ENCODE assay signal across 26 cellular contexts in genomic region chr6:82507112-82507511, GRCh38.
DNase-seq lines count a peak whose midpoint lies in the region; ATAC-seq, FAIRE-seq and TF ChIP-seq lines count a peak whose summit lies in the region.
"Had no signal": no experiment of that assay in that cellular context is flagged by ENCODE, and none has a peak within 500 bp of the region (broad histone marks: within the 10 kb centered on the region; RNA-seq: fewer than 3 reads in every experiment).

No MANE protein-coding gene starts in this region.

- POLR2A ChIA-PET in A549 (lab: Yijun Ruan, JAX), result no interaction called here

- no peaks in the 10 kb centered on the region for H3K9me3 Mint-ChIP-seq in astrocyte (ENCODE audit: unreplicated experiment)
- H3K9me3 Mint-ChIP-seq: activated naive CD4-positive, alpha-beta T cell treated with anti-CD3 and anti-CD28 coated beads, Interleukin-2, amount 50 U/mL, for 72 hours; stimulated activated effector memory CD8-positive, alpha-beta T cell treated with anti-CD3 and anti-CD28 coated beads, Interleukin-12 subunit alpha, Interleukin-12 subunit beta, amount 100 ng/mL, for 72 hours had no signal

- TF ChIP-seq EP300 in A549 (IDR thresholded peaks at IDR 0.05), result no peak

- H3K4me2 ChIP-seq in A549 (peak overlapping the region; percentile 55), astrocyte (ENCODE audit: low read length) (no peak overlapping the region), GM23248 (ENCODE audit: unreplicated experiment) (no peak overlapping the region)

- 4% methylated on average over 1 of the region's 1 CpG for WGBS in A549 (ENCODE audit: missing lambda C conversion rate)
- 8 to 18% methylated on average over 1 of the region's 1 CpG for WGBS in GM23248 (ENCODE audit: low coverage in 1 of 2, low lambda C conversion rate in 2 of 2, missing lambda C conversion rate in 2 of 2), 2 experiments
- WGBS in small intestine, 3 donors, result 32 to 68% (median 34%) methylated on average over 1 of the region's 1 CpG

- H4K20me1 ChIP-seq in astrocyte (ENCODE audit: insufficient read depth, low read length) (no peaks in the 10 kb centered on the region), GM23248 (ENCODE audit: insufficient read depth) (no peaks in the 10 kb centered on the region)

- no peak for TF ChIP-seq RAD21 in A549 (conservative IDR thresholded peaks at IDR 0.05 in 1 of 2, IDR thresholded peaks at IDR 0.05 in 1 of 2)

- H3K27me3 ChIP-seq in astrocyte (ENCODE audit: insufficient read depth, low read length), result no peaks in the 10 kb centered on the region
- H3K27me3 ChIP-seq in GM23248 (replicated peaks; ENCODE audit: insufficient read depth), result no peaks in the 10 kb centered on the region
- no peaks in the 10 kb centered on the region for H3K27me3 ChIP-seq in left ventricle myocardium inferior (ENCODE audit: low read depth)
- H3K27me3 ChIP-seq in small intestine (ENCODE audit: control insufficient read depth in 2 of 2, insufficient read depth in 2 of 2, low read length in 2 of 2), result peaks cover 0 to 2% of the 10 kb centered on the region in 2 donors
- H3K27me3 ChIP-seq: body of pancreas, gastrocnemius medialis had no signal

- no peaks in the 10 kb centered on the region for H3K36me3 ChIP-seq in astrocyte (ENCODE audit: insufficient read depth, low read length)
- H3K36me3 ChIP-seq in GM23248 (ENCODE audit: low read depth), result no peaks in the 10 kb centered on the region
- H3K36me3 ChIP-seq in left ventricle myocardium inferior, result no peaks in the 10 kb centered on the region
- H3K36me3 ChIP-seq in small intestine (ENCODE audit: control insufficient read depth in 2 of 2, insufficient read depth in 2 of 2, low read length in 2 of 2), result no peaks in the 10 kb centered on the region
- H3K36me3 ChIP-seq: gastrocnemius medialis, thoracic aorta had no signal

- in situ Hi-C loops in GM23248 (cut with MboI), result no loop called here

- peak in 1 of 2 experiments; percentile 23 for DNase-seq in A549 (ENCODE audit: low read depth in 1 of 2, low spot score in 1 of 2)
- DNase-seq in astrocyte (ENCODE audit: low read depth), result peak; percentile 45
- DNase-seq in stimulated activated CD8-positive, alpha-beta memory T cell treated with anti-CD3 and anti-CD28 coated beads, Interleukin-4, amount 100 ng/mL, for 48 hours, result no peak
- no peak for DNase-seq in GM23248
- no peak for DNase-seq in left ventricle myocardium inferior
- no peak for DNase-seq in small intestine
- DNase-seq: activated CD4-positive, alpha-beta memory T cell treated with anti-CD3 and anti-CD28 coated beads, Interleukin-2, amount 10 ng/mL, durations not matched to agents 7 days and 5 days; activated T-cell treated with anti-CD3 and anti-CD28 coated beads, Interleukin-2, amount 50 U/mL, for 48 hours; body of pancreas; cortex of kidney; DMS 273 treated with DMSO at 0.1 percent for 48 hours; gastrocnemius medialis; left colon; midbrain; NCI-H187 treated with DMSO at 0.1 percent for 48 hours; NCI-H524; SIG-M5 had no signal

- CTCF ChIA-PET in A549 (lab: Yijun Ruan, JAX), result no interaction called here

- H3K36me3 Mint-ChIP-seq in astrocyte (ENCODE audit: low read depth, unreplicated experiment), result no peaks in the 10 kb centered on the region
- H3K36me3 Mint-ChIP-seq: activated naive CD4-positive, alpha-beta T cell treated with anti-CD3 and anti-CD28 coated beads, Interleukin-2, amount 50 U/mL, for 72 hours; stimulated activated effector memory CD8-positive, alpha-beta T cell treated with anti-CD3 and anti-CD28 coated beads, Interleukin-12 subunit alpha, Interleukin-12 subunit beta, amount 100 ng/mL, for 72 hours had no signal

- H3K27ac Mint-ChIP-seq in astrocyte (ENCODE audit: unreplicated experiment), result no peak overlapping the region
- H3K27ac Mint-ChIP-seq: activated CD4-positive, alpha-beta memory T cell treated with anti-CD3 and anti-CD28 coated beads, Interleukin-2, amount 10 ng/mL, durations not matched to agents 7 days and 5 days; activated naive CD4-positive, alpha-beta T cell treated with anti-CD3 and anti-CD28 coated beads, Interleukin-2, amount 50 U/mL, for 72 hours; stimulated activated effector memory CD8-positive, alpha-beta T cell treated with anti-CD3 and anti-CD28 coated beads, Interleukin-12 subunit alpha, Interleukin-12 subunit beta, amount 100 ng/mL, for 72 hours; T-helper 1 cell treated with Interleukin-12 subunit alpha and Interleukin-12 subunit beta and Interleukin-4 antibody, amounts not matched to agents 30 μg/mL and 1 μg/mL, for 36 hours had no signal

- peaks cover 16% of the 10 kb centered on the region; the same call in 2 of the 3 replicates for H3K4me1 ChIP-seq in A549
- no peaks in the 10 kb centered on the region for H3K4me1 ChIP-seq in astrocyte (ENCODE audit: insufficient read depth, low read length)
- H3K4me1 ChIP-seq in GM23248 (ENCODE audit: insufficient read depth), result no peaks in the 10 kb centered on the region
- no peaks in the 10 kb centered on the region for H3K4me1 ChIP-seq in left ventricle myocardium inferior
- no peaks in the 10 kb centered on the region for H3K4me1 ChIP-seq in small intestine (ENCODE audit: control insufficient read depth in 2 of 2, insufficient read depth in 1 of 2, low read depth in 1 of 2, low read length in 1 of 2)
- H3K4me1 ChIP-seq: body of pancreas, gastrocnemius medialis had no signal

- intact Hi-C loops in left ventricle myocardium inferior (cut with micrococcal nuclease), result no loop called here

- H3K27ac ChIP-seq in A549, result peak overlapping the region; percentile 60 to 77
- no peak overlapping the region for H3K27ac ChIP-seq in astrocyte (ENCODE audit: low read depth, low read length)
- no peak overlapping the region for H3K27ac ChIP-seq in GM23248
- H3K27ac ChIP-seq in left ventricle myocardium inferior (replicated peaks), result no peak overlapping the region
- no peak overlapping the region for H3K27ac ChIP-seq in small intestine (ENCODE audit: low read depth in 1 of 2, low read length in 1 of 2)
- H3K27ac ChIP-seq: body of pancreas, C4-2B, gastrocnemius medialis, thoracic aorta had no signal

- ATAC-seq in A549, result no peak
- peak; percentile 81 for ATAC-seq in GM18870 (IDR thresholded peaks at IDR 0.05; ENCODE audit: unreplicated experiment)
- peak; percentile 49 for ATAC-seq in HG03045 (IDR thresholded peaks at IDR 0.05; ENCODE audit: unreplicated experiment)
- ATAC-seq: body of pancreas; gastrocnemius medialis; left colon; stimulated activated effector memory CD8-positive, alpha-beta T cell treated with anti-CD3 and anti-CD28 coated beads, Interleukin-12 subunit alpha, Interleukin-12 subunit beta, amount 100 ng/mL, for 72 hours had no signal

- FAIRE-seq in A549 (lab: Jason Lieb, UNC) (no peak), astrocyte (lab: Jason Lieb, UNC) (no peak), small intestine (lab: Jason Lieb, UNC) (no peak)
- FAIRE-seq: endothelial cell of umbilical vein, GM19239 had no signal

- no peak overlapping the region for H3K4me3 Mint-ChIP-seq in astrocyte (ENCODE audit: unreplicated experiment)
- H3K4me3 Mint-ChIP-seq: activated CD4-positive, alpha-beta memory T cell treated with anti-CD3 and anti-CD28 coated beads, Interleukin-2, amount 10 ng/mL, durations not matched to agents 7 days and 5 days; stimulated activated effector memory CD8-positive, alpha-beta T cell treated with anti-CD3 and anti-CD28 coated beads, Interleukin-12 subunit alpha, Interleukin-12 subunit beta, amount 100 ng/mL, for 72 hours; T-helper 1 cell treated with Interleukin-12 subunit alpha and Interleukin-12 subunit beta and Interleukin-4 antibody, amounts not matched to agents 30 μg/mL and 1 μg/mL, for 36 hours had no signal

- H3K9me3 ChIP-seq in A549, result no peaks in the 10 kb centered on the region
- no peaks in the 10 kb centered on the region for H3K9me3 ChIP-seq in astrocyte (ENCODE audit: insufficient read depth, low read depth, low read length)
- H3K9me3 ChIP-seq in GM23248 (ENCODE audit: low read depth), result no peaks in the 10 kb centered on the region
- no peaks in the 10 kb centered on the region for H3K9me3 ChIP-seq in left ventricle myocardium inferior (replicated peaks)
- no peaks in the 10 kb centered on the region for H3K9me3 ChIP-seq in small intestine (ENCODE audit: control insufficient read depth, low read depth)
- H3K9me3 ChIP-seq: body of pancreas, gastrocnemius medialis, thoracic aorta had no signal

- H3K9ac ChIP-seq in astrocyte (ENCODE audit: low read length) (no peak overlapping the region), GM23248 (no peak overlapping the region)

- H3K27me3 Mint-ChIP-seq in astrocyte (ENCODE audit: low read depth, unreplicated experiment), result no peaks in the 10 kb centered on the region
- H3K27me3 Mint-ChIP-seq: activated CD4-positive, alpha-beta memory T cell treated with anti-CD3 and anti-CD28 coated beads, Interleukin-2, amount 10 ng/mL, durations not matched to agents 7 days and 5 days had no signal

- H3K4me1 Mint-ChIP-seq in astrocyte (ENCODE audit: low read depth, unreplicated experiment), result no peaks in the 10 kb centered on the region
- H3K4me1 Mint-ChIP-seq: activated CD4-positive, alpha-beta memory T cell treated with anti-CD3 and anti-CD28 coated beads, Interleukin-2, amount 10 ng/mL, durations not matched to agents 7 days and 5 days; stimulated activated effector memory CD8-positive, alpha-beta T cell treated with anti-CD3 and anti-CD28 coated beads, Interleukin-12 subunit alpha, Interleukin-12 subunit beta, amount 100 ng/mL, for 72 hours had no signal

- no peaks in the 10 kb centered on the region; the same call in 1 of the 2 replicates for H3K9me2 ChIP-seq in GM23248 (ENCODE audit: insufficient read depth)

- TF ChIP-seq POLR2A in A549 (IDR thresholded peaks at IDR 0.05; ENCODE audit: low read length), result no peak

- no peak overlapping the region for H2AFZ ChIP-seq in astrocyte (ENCODE audit: low read depth, low read length)
- H2AFZ ChIP-seq in GM23248, result no peak overlapping the region

- H3K4me3 ChIP-seq in A549 (no peak overlapping the region), astrocyte (ENCODE audit: insufficient read depth, low read depth, low read length) (no peak overlapping the region), GM23248 (no peak overlapping the region), left ventricle myocardium inferior (no peak overlapping the region), small intestine (ENCODE audit: low read depth in 1 of 2, low read length in 2 of 2) (no peak overlapping the region)
- H3K4me3 ChIP-seq: body of pancreas, gastrocnemius medialis, thoracic aorta had no signal

- no peak for TF ChIP-seq CTCF in A549 (IDR thresholded peaks at IDR 0.05)
- no peak for TF ChIP-seq CTCF in astrocyte (IDR thresholded peaks at IDR 0.05; ENCODE audit: insufficient read depth, low read depth, low read length)
- TF ChIP-seq CTCF in left ventricle myocardium inferior (IDR thresholded peaks at IDR 0.05; ENCODE audit: borderline replicate concordance), result no peak

- no peaks in the 10 kb centered on the region for H3F3A ChIP-seq in GM23248 (ENCODE audit: insufficient read depth)

- no peaks in the 10 kb centered on the region for H3K79me2 ChIP-seq in astrocyte (ENCODE audit: insufficient read depth, low read length)
- H3K79me2 ChIP-seq in GM23248 (ENCODE audit: insufficient read depth), result no peaks in the 10 kb centered on the region

TF ChIP-seq in A549, 52 proteins besides CTCF, POLR2A, EP300 and RAD21 (continues in another document):
- TF ChIP-seq TFCP2L1 (CRISPR knock-in tag; IDR thresholded peaks at IDR 0.05) (no peak), CHD2 (IDR thresholded peaks at IDR 0.05; ENCODE audit: low read length, partially characterized antibody) (no peak), EHMT2 (IDR thresholded peaks at IDR 0.05; ENCODE audit: low read depth) (no peak), ESRRA (IDR thresholded peaks at IDR 0.05; ENCODE audit: borderline replicate concordance, low read length) (no peak)

Comparison
In these comparisons a context has a peak if more than half of its experiments do, and no peak if none do; other contexts are left out.
1. ATAC-seq: peak in GM18870 (single experiment) and HG03045 (single experiment); none in A549 (0 of 2).
2. H3K27ac ChIP-seq: peak in A549 (2 of 2); none in astrocyte (single experiment), GM23248 (single experiment), left ventricle myocardium inferior (single experiment) and small intestine (0 of 2).